In the genomic region with DNA sequence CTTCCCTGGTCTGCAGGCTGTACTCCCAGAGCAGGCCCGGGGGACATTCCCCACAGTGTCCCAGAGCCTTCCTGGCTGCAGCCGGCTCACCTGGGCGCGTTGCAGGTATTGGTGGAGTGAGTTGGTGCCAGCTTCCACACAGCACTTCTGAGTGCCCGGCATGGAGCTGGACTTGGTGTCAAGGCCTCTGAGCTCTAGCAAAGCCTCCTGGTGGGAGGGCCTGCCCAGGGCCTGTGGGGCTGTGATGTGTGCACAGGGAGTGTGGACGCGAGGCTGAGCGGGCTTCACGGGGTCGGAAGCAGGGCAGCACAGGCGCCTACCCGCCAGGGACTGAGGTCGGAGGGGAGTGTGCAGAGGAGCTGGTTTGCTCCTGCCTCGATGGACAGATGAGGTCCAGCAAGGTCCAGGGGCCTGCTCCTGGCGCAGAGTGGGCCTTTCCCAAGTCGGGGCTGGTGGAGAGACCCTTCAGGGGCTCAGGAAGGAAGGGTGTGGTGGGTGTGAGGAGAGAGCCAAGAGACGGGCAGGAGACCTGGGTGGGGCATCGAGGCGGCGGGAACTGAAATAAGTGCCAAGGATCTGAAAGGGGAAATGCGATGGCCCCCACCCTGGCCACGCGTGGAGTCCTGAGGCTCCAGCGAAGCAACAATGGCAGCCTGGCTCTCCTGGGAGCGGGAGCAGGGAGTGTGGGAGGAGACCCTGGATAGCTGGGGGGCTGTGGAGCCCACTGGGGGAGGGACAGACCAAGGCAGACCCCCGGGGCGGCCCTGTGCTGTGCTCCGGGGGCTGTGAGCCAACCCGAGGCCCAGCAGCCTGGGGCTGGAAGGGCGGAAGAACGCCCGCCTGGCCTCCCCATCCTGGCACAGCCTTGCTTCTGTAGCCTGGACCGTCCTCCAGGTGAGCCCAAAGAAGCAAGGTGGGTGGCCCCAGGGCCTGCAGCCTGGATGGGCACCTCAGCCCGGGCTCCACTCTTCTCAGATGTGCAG, we compare ENCODE assay signal across 1 cellular context.
TF ChIP-seq lines count a peak whose summit lies in the region.

No MANE protein-coding gene starts in this region.

TF ChIP-seq in H1, 55 proteins besides CTCF, POLR2A, EP300 and RAD21:
- TF ChIP-seq POLR2AphosphoS5 (IDR thresholded peaks at IDR 0.05; ENCODE audit: low read depth, low read length) (no peak), NRF1 (IDR thresholded peaks at IDR 0.05; ENCODE audit: low read depth, low read length) (no peak), SAP30 (IDR thresholded peaks at IDR 0.05; ENCODE audit: insufficient read depth, insufficient replicate concordance, low read length) (no peak), FOSL1 (IDR thresholded peaks at IDR 0.05; ENCODE audit: insufficient read depth, low read depth, low read length) (no peak)
